In genomic region chr6:109381747-109382575, GRCh38 we compare ENCODE assay signal across 7 cellular contexts.
A peak's percentile ranks its signal among the peaks of the same experiment; 100 is the strongest.
DNase-seq lines count a peak whose midpoint lies in the region; ATAC-seq, FAIRE-seq and TF ChIP-seq lines count a peak whose summit lies in the region.

Gene CD164 (minus strand): TSS chr6:109382467. CDS start chr6:109382378, 89 bp downstream.

- ATAC-seq in HG02970 (IDR thresholded peaks at IDR 0.05; ENCODE audit: low FRiP score, unreplicated experiment), result peak; percentile 57

- in situ Hi-C loops in astrocyte of the cerebellum (cut with HindIII; ENCODE audit: low sequenced_read_pairs), result no loop called here

- no peak for TF ChIP-seq CTCF in astrocyte of the cerebellum (IDR thresholded peaks at IDR 0.05; ENCODE audit: low read depth, low read length, missing control alignments)
- TF ChIP-seq CTCF in retinal pigment epithelial cell (conservative IDR thresholded peaks at IDR 0.05; ENCODE audit: low read depth, low read length), result no peak

- H3K4me3 ChIP-seq in astrocyte of the cerebellum (ENCODE audit: low read depth, low read length) (peak within 1 kb of the TSS; percentile 84), retinal pigment epithelial cell (ENCODE audit: low read length) (peak within 1 kb of the TSS; percentile 64)

- peak; percentile 96 for FAIRE-seq in GM18507 (lab: Jason Lieb, UNC)

- DNase-seq in GM18507 (ENCODE audit: extremely low spot score, insufficient read length, low read depth) (peak; percentile 91), NCI-H1930 (lab: John Stamatoyannopoulos, UW) (peak; percentile 89 to 97), T-helper 9 cell (peak; percentile 93), astrocyte of the cerebellum (ENCODE audit: low read depth) (peak; percentile 85), hippocampal formation (lab: John Stamatoyannopoulos, UW) (peak; percentile 91 to 95), retinal pigment epithelial cell (ENCODE audit: low read depth) (peak; percentile 84)

Comparison
In these comparisons a context has a peak if more than half of its experiments do, and no peak if none do; other contexts are left out.
1. Peak in every context shown above with its lines: DNase-seq, ATAC-seq and H3K4me3 ChIP-seq.